Comparison of ENCODE assay signal across 18 cellular contexts in genomic region chr1:93899543-93900207, GRCh38. TPM values are rescaled to one million over a fixed set of nuclear protein-coding genes. Genes with fewer than 3 reads are reported as not detected.
DNase-seq lines count a peak whose midpoint lies in the region; ATAC-seq, FAIRE-seq and TF ChIP-seq lines count a peak whose summit lies in the region.
"Had no signal": no experiment of that assay in that cellular context is flagged by ENCODE, and none has a peak within 500 bp of the region (broad histone marks: within the 10 kb centered on the region; RNA-seq: fewer than 3 reads in every experiment).

No MANE protein-coding gene starts in this region.

- H3K36me3 ChIP-seq in PC-9 (ENCODE audit: low read depth) (peaks cover 80% of the 10 kb centered on the region), K562 (ENCODE audit: control insufficient read depth, insufficient read depth, low read length) (peaks cover 76% of the 10 kb centered on the region)

- H3K79me2 ChIP-seq in PC-9 (ENCODE audit: low read depth) (peaks cover 90% of the 10 kb centered on the region), K562 (ENCODE audit: control insufficient read depth, insufficient read depth, low read length) (peaks cover 22% of the 10 kb centered on the region)

- POLR2A ChIA-PET in PC-9 (lab: Charles Lee; ENCODE audit: unreplicated experiment): interaction anchor here (0.7 kb wide), 1 partner anchor 146 kb away, joined by 9 read pairs; no protein-coding TSS in a partner anchor
- POLR2A ChIA-PET in K562 (lab: Yijun Ruan, JAX): interaction anchor here (1.0 to 1.7 kb wide), 2 partner anchors 9 to 13 kb away, joined by 3 to 6 read pairs; partner anchors contain the start of gene GCLM
- POLR2A ChIA-PET in naive thymus-derived CD8-positive, alpha-beta T cell (lab: Charles Lee): no interaction called here

- peaks cover 13% of the 10 kb centered on the region for H3K4me1 ChIP-seq in PC-9 (replicated peaks; ENCODE audit: insufficient read depth)
- no peaks in the 10 kb centered on the region for H3K4me1 ChIP-seq in K562 (replicated peaks in 1 of 2; ENCODE audit: control insufficient read depth in 2 of 2, insufficient read depth in 2 of 2, low read length in 2 of 2)

- H3K9me3 Mint-ChIP-seq in progenitor cell of endocrine pancreas (ENCODE audit: low read depth): no peaks in the 10 kb centered on the region
- no peaks in the 10 kb centered on the region for H3K9me3 Mint-ChIP-seq in mesothelial cell of epicardium
- H3K9me3 Mint-ChIP-seq in naive thymus-derived CD8-positive, alpha-beta T cell: no peaks in the 10 kb centered on the region
- H3K9me3 Mint-ChIP-seq: CD4-positive, CD25-positive, alpha-beta regulatory T cell had no signal

- no TSS peak for BruUV-seq in PC-9 (replicated peaks; lab: Mats Ljungman, UMichigan)
- no TSS peak for BruUV-seq in K562 (replicated peaks; lab: Mats Ljungman, UMichigan)

- TF ChIP-seq EP300 in K562 (IDR thresholded peaks at IDR 0.05; ENCODE audit: low read length): no peak

- H3K4me3 ChIP-seq in PC-9 (no peak overlapping the region), K562 (no peak overlapping the region), dorsolateral prefrontal cortex (no peak overlapping the region)
- H3K4me3 ChIP-seq: BLaER1 treated with 17β-estradiol and CSF1 and Interleukin-3, amounts not matched to agents 10 nM and 100 nM had no signal

- H4K20me1 ChIP-seq in PC-9 (ENCODE audit: insufficient read depth) (peaks cover 66% of the 10 kb centered on the region), K562 (replicated peaks; ENCODE audit: control insufficient read depth, insufficient read depth, low read length) (no peaks in the 10 kb centered on the region; the same call in 1 of the 2 replicates)

- in situ Hi-C loops in K562 (cut with MboI): no loop called here

- H3K4me2 ChIP-seq in PC-9 (no peak overlapping the region), K562 (ENCODE audit: insufficient read depth, low read length) (no peak overlapping the region)
- H3K4me2 ChIP-seq: BLaER1 treated with 17β-estradiol and CSF1 and Interleukin-3, amounts not matched to agents 10 nM and 100 nM had no signal

- intact Hi-C loops in PC-9 (cut with micrococcal nuclease; ENCODE audit: unreplicated experiment): loop anchor here (5.0 to 10.0 kb wide), 2 partner anchors 295 to 563 kb away; no protein-coding TSS in a partner anchor
- intact Hi-C loops in K562 (cut with micrococcal nuclease): no loop called here
- intact Hi-C loops in dorsolateral prefrontal cortex (cut with DNase I): no loop called here

- no peak for TF ChIP-seq POLR2A in K562 (conservative IDR thresholded peaks at IDR 0.05)

- H3K27me3 ChIP-seq in PC-9 (ENCODE audit: insufficient read depth, low read depth) (no peaks in the 10 kb centered on the region), K562 (ENCODE audit: control insufficient read depth in 2 of 2, insufficient read depth in 2 of 2, low read length in 2 of 2) (no peaks in the 10 kb centered on the region), dorsolateral prefrontal cortex (no peaks in the 10 kb centered on the region)
- H3K27me3 ChIP-seq: BLaER1 treated with 17β-estradiol and CSF1 and Interleukin-3, amounts not matched to agents 10 nM and 100 nM had no signal

- TF ChIP-seq CTCF in PC-9 (conservative IDR thresholded peaks at IDR 0.05): no peak
- TF ChIP-seq CTCF in K562 (IDR thresholded peaks at IDR 0.05 in 2 of 3, conservative IDR thresholded peaks at IDR 0.05 in 1 of 3; ENCODE audit: insufficient read depth in 2 of 3, low read depth in 1 of 3, low read length in 3 of 3): no peak
- TF ChIP-seq CTCF in progenitor cell of endocrine pancreas (IDR thresholded peaks at IDR 0.05; ENCODE audit: unreplicated experiment): no peak
- TF ChIP-seq CTCF in mesothelial cell of epicardium (IDR thresholded peaks at IDR 0.05; ENCODE audit: unreplicated experiment): no peak
- no peak for TF ChIP-seq CTCF in dorsolateral prefrontal cortex (IDR thresholded peaks at IDR 0.05 in 54 of 56, conservative IDR thresholded peaks at IDR 0.05 in 2 of 56; ENCODE audit: low read depth in 1 of 56, partially characterized antibody in 56 of 56)

- peaks cover 89% of the 10 kb centered on the region for H3F3A ChIP-seq in PC-9 (ENCODE audit: insufficient read depth, low read depth)

- H3K27ac ChIP-seq in PC-9: peak overlapping the region; percentile 12; the same call in 1 of the 2 replicates
- no peak overlapping the region for H3K27ac ChIP-seq in K562 (ENCODE audit: extremely low read depth, low read depth, low read length)
- H3K27ac ChIP-seq in dorsolateral prefrontal cortex: no peak overlapping the region
- H3K27ac ChIP-seq: 22Rv1; BLaER1 treated with 17β-estradiol and CSF1 and Interleukin-3, amounts not matched to agents 10 nM and 100 nM; HL-60 had no signal

- WGBS in K562 (ENCODE audit: insufficient coverage, low coverage, missing lambda C conversion rate): 83% methylated on average over 3 of the region's 3 CpGs

- no peaks in the 10 kb centered on the region for H3K9me1 ChIP-seq in K562 (ENCODE audit: control insufficient read depth, insufficient read depth, low read length)

- no peak for FAIRE-seq in K562 (lab: Jason Lieb, UNC)
- FAIRE-seq: GM12892, H1 had no signal

- no peak overlapping the region for H3K9ac ChIP-seq in K562 (ENCODE audit: insufficient read depth in 1 of 2, low read depth in 2 of 2, low read length in 2 of 2)
- H3K9ac ChIP-seq: BLaER1 treated with 17β-estradiol and CSF1 and Interleukin-3, amounts not matched to agents 10 nM and 100 nM had no signal

- H3K4me3 Mint-ChIP-seq in progenitor cell of endocrine pancreas (ENCODE audit: low read depth) (no peak overlapping the region), mesothelial cell of epicardium (no peak overlapping the region)
- H3K4me3 Mint-ChIP-seq in naive thymus-derived CD8-positive, alpha-beta T cell: no peak overlapping the region
- H3K4me3 Mint-ChIP-seq: CD4-positive, CD25-positive, alpha-beta regulatory T cell had no signal

- H3K27me3 Mint-ChIP-seq in progenitor cell of endocrine pancreas (no peaks in the 10 kb centered on the region), mesothelial cell of epicardium (ENCODE audit: low read depth) (no peaks in the 10 kb centered on the region)
- no peaks in the 10 kb centered on the region for H3K27me3 Mint-ChIP-seq in naive thymus-derived CD8-positive, alpha-beta T cell
- H3K27me3 Mint-ChIP-seq: CD4-positive, CD25-positive, alpha-beta regulatory T cell had no signal

- H3K9me3 ChIP-seq in PC-9 (ENCODE audit: insufficient read depth, low read depth) (no peaks in the 10 kb centered on the region), K562 (replicated peaks; ENCODE audit: control insufficient read depth, insufficient read depth, low read depth, low read length) (no peaks in the 10 kb centered on the region)
- H3K9me3 ChIP-seq: BLaER1 treated with 17β-estradiol and CSF1 and Interleukin-3, amounts not matched to agents 10 nM and 100 nM had no signal

- CTCF ChIA-PET in PC-9 (lab: Charles Lee) (no interaction called here), K562 (lab: Yijun Ruan, JAX; ENCODE audit: low intra/inter-chr PET ratio) (no interaction called here)

- H3K36me3 Mint-ChIP-seq in progenitor cell of endocrine pancreas (ENCODE audit: insufficient read depth): peaks cover 5% of the 10 kb centered on the region
- peaks cover 5% of the 10 kb centered on the region for H3K36me3 Mint-ChIP-seq in mesothelial cell of epicardium
- peaks cover 0 to 45% (median 12%) of the 10 kb centered on the region in 3 donors for H3K36me3 Mint-ChIP-seq in naive thymus-derived CD8-positive, alpha-beta T cell

- H3K4me1 Mint-ChIP-seq in progenitor cell of endocrine pancreas (ENCODE audit: low read depth) (peaks cover 8% of the 10 kb centered on the region), mesothelial cell of epicardium (no peaks in the 10 kb centered on the region)
- peaks cover 0 to 11% (median 10%) of the 10 kb centered on the region in 4 donors for H3K4me1 Mint-ChIP-seq in naive thymus-derived CD8-positive, alpha-beta T cell

- no peak overlapping the region for H3K27ac Mint-ChIP-seq in progenitor cell of endocrine pancreas
- no peak overlapping the region for H3K27ac Mint-ChIP-seq in mesothelial cell of epicardium
- H3K27ac Mint-ChIP-seq in naive thymus-derived CD8-positive, alpha-beta T cell: no peak overlapping the region
- H3K27ac Mint-ChIP-seq: CD4-positive, CD25-positive, alpha-beta regulatory T cell had no signal

- DNase-seq in activated CD4-positive, CD25-positive, alpha-beta regulatory T cell (lab: John Stamatoyannopoulos, UW): no peak
- DNase-seq in PC-9 (peak in 1 of 2 experiments; percentile 30), K562 (ENCODE audit: extremely low read depth in 1 of 4, low spot score in 3 of 4) (no peak), progenitor cell of endocrine pancreas (ENCODE audit: low spot score, unreplicated experiment) (no peak), mesothelial cell of epicardium (ENCODE audit: low spot score in 2 of 2, unreplicated experiment in 2 of 2) (no peak), dorsolateral prefrontal cortex (no peak)
- no peak for DNase-seq in naive thymus-derived CD8-positive, alpha-beta T cell
- DNase-seq: ACHN; Calu3; CD4-positive, CD25-positive, alpha-beta regulatory T cell; DMS 273 treated with DMSO at 0.1 percent for 48 hours; HCEC 1CT had no signal

- H3K9me2 ChIP-seq in PC-9 (ENCODE audit: insufficient read depth): no peaks in the 10 kb centered on the region

- ATAC-seq in activated CD4-positive, CD25-positive, alpha-beta regulatory T cell treated with anti-CD3 and anti-CD28 coated beads, Interleukin-2, amount 50 U/mL, for 24 hours: peak; percentile 79 to 93
- ATAC-seq in K562: no peak
- no peak for ATAC-seq in naive thymus-derived CD8-positive, alpha-beta T cell

- TF ChIP-seq RAD21 in K562 (CRISPR knock-in tag; conservative IDR thresholded peaks at IDR 0.05 in 1 of 2, IDR thresholded peaks at IDR 0.05 in 1 of 2): no peak

- H2AFZ ChIP-seq in PC-9: no peak overlapping the region
- H2AFZ ChIP-seq in K562 (ENCODE audit: low read depth, low read length): no peak overlapping the region

RNA-seq across cellular contexts. Expression of gene GCLM, which starts 9.6 kb away (rescaled TPM):
- total RNA-seq in PC-9 (2021): 270 and 272 TPM in 2 replicates
- total RNA-seq in K562 (2011; cell fraction: chromatin; rRNA removed; ENCODE audit: low replicate concordance): 21.3 and 58.7 TPM in 2 replicates
- 21.2 and 23.3 TPM in 2 replicates for total RNA-seq in K562 (2011; cell fraction: nucleolus; rRNA removed)
- total RNA-seq in K562 (2011; cell fraction: nucleoplasm; rRNA removed): 34.2 and 65.9 TPM in 2 replicates
- total RNA-seq in K562 (2014; rRNA removed): 13.8 and 17.5 TPM in 2 replicates
- 38.9 and 43.3 TPM in 2 replicates for total RNA-seq in K562 (2014; rRNA removed; fragmentation: Illumina TruSeq; extraction: Trizol)
- total RNA-seq in K562 (2015; rRNA removed; fragmentation: Illumina TruSeq; extraction: Trizol): 22.3 and 24.5 TPM in 2 replicates
- total RNA-seq in K562 (2021): 39.5 and 41.0 TPM in 2 replicates
- polyA plus RNA-seq in K562 (2011; rRNA removed): 55.5 and 71.6 TPM in 2 replicates
- polyA plus RNA-seq in K562 (2011; cell fraction: cytosol; rRNA removed): 10.4 and 18.6 TPM in 2 replicates
- polyA plus RNA-seq in K562 (2011; cell fraction: nucleus; rRNA removed): 11.0 and 14.3 TPM in 2 replicates
- 23.6 and 39.2 TPM in 2 replicates for polyA plus RNA-seq in K562 (2012)
- 27.3 and 32.8 TPM in 2 replicates for polyA plus RNA-seq in K562 (2014; fragmentation: Illumina TruSeq; extraction: Trizol)
- 1 to 10 TPM; 9.3 to 9.6 TPM for polyA plus RNA-seq in K562 (2014; fragmentation: Nextera tagmentation; extraction: Ambion mirVana)
- 16.2 and 18.2 TPM in 2 replicates for polyA plus RNA-seq in K562 (2014; rRNA removed)
- polyA minus RNA-seq in K562 (2011; rRNA and poly(A)+ RNA removed): 60.9 and 71.0 TPM in 2 replicates
- polyA minus RNA-seq in K562 (2011; cell fraction: cytosol; rRNA and poly(A)+ RNA removed): 25.4 and 28.6 TPM in 2 replicates
- polyA minus RNA-seq in K562 (2011; cell fraction: nucleus; rRNA and poly(A)+ RNA removed): 29.9 and 38.1 TPM in 2 replicates
- total RNA-seq in progenitor cell of endocrine pancreas: 16.2 and 20.1 TPM in 2 replicates
- 8.7 to 9.0 TPM (median 8.9 TPM) in 3 replicates for total RNA-seq in mesothelial cell of epicardium
- total RNA-seq in dorsolateral prefrontal cortex: 10 to 100 TPM; 13.0 to 31.9 (median 22.7) TPM
- total RNA-seq in naive thymus-derived CD8-positive, alpha-beta T cell: 10 to 100 TPM; 18.5 to 19.3 TPM
- 10 to 100 TPM; 11.3 to 18.2 (median 14.2) TPM for polyA plus RNA-seq in naive thymus-derived CD8-positive, alpha-beta T cell

RNA-seq across cellular contexts. Expression of gene DNTTIP2, which starts 20.7 kb away (rescaled TPM):
- total RNA-seq in PC-9 (2021) (85.7 and 93.4 TPM in 2 replicates), K562 (2014; rRNA removed) (50.4 and 59.2 TPM in 2 replicates), K562 (2014; rRNA removed; fragmentation: Illumina TruSeq; extraction: Trizol) (106 and 136 TPM in 2 replicates), K562 (2015; rRNA removed; fragmentation: Illumina TruSeq; extraction: Trizol) (87.9 and 97.0 TPM in 2 replicates), K562 (2021) (85.2 and 91.9 TPM in 2 replicates), progenitor cell of endocrine pancreas (48.7 and 50.8 TPM in 2 replicates), mesothelial cell of epicardium (46.4 to 49.6 TPM (median 47.4 TPM) in 3 replicates), dorsolateral prefrontal cortex (10 to 100 TPM; 26.4 to 67.8 (median 41.9) TPM)
- total RNA-seq in K562 (2011; cell fraction: chromatin; rRNA removed; ENCODE audit: low replicate concordance): 50.5 and 141 TPM in 2 replicates
- total RNA-seq in K562 (2011; cell fraction: nucleolus; rRNA removed): 40.2 and 49.0 TPM in 2 replicates
- total RNA-seq in K562 (2011; cell fraction: nucleoplasm; rRNA removed): 77.8 and 89.5 TPM in 2 replicates
- polyA plus RNA-seq in K562 (2011; rRNA removed) (56.1 and 75.0 TPM in 2 replicates), K562 (2014; fragmentation: Illumina TruSeq; extraction: Trizol) (87.6 and 113 TPM in 2 replicates), K562 (2014; fragmentation: Nextera tagmentation; extraction: Ambion mirVana) (100 to 1,000 TPM; 113 to 138 TPM), K562 (2014; rRNA removed) (59.7 and 75.4 TPM in 2 replicates)
- polyA plus RNA-seq in K562 (2011; cell fraction: cytosol; rRNA removed): 3.9 and 5.5 TPM in 2 replicates
- 140 and 149 TPM in 2 replicates for polyA plus RNA-seq in K562 (2011; cell fraction: nucleus; rRNA removed)
- 46.3 and 75.3 TPM in 2 replicates for polyA plus RNA-seq in K562 (2012)
- polyA minus RNA-seq in K562 (2011; rRNA and poly(A)+ RNA removed): 119 and 126 TPM in 2 replicates
- polyA minus RNA-seq in K562 (2011; cell fraction: cytosol; rRNA and poly(A)+ RNA removed): 15.1 and 17.9 TPM in 2 replicates
- 31.6 and 79.9 TPM in 2 replicates for polyA minus RNA-seq in K562 (2011; cell fraction: nucleus; rRNA and poly(A)+ RNA removed)
- total RNA-seq in naive thymus-derived CD8-positive, alpha-beta T cell: 10 to 100 TPM; 74.2 to 87.6 TPM
- 10 to 100 TPM; 68.8 to 72.9 (median 70.9) TPM for polyA plus RNA-seq in naive thymus-derived CD8-positive, alpha-beta T cell

Comparison
In these comparisons a context has a peak if more than half of its experiments do, and no peak if none do; other contexts are left out.
1. ATAC-seq: peak in activated CD4-positive, CD25-positive, alpha-beta regulatory T cell treated with anti-CD3 and anti-CD28 coated beads, Interleukin-2, amount 50 U/mL, for 24 hours (2 of 2); none in K562 (single experiment) and naive thymus-derived CD8-positive, alpha-beta T cell (0 of 2).